ENCODE assay signal across 7 cellular contexts in genomic region chr17:17836818-17837379, GRCh38. TPM values are rescaled to one million over a fixed set of nuclear protein-coding genes. Genes with fewer than 3 reads are reported as not detected.
A peak's percentile ranks its signal among the peaks of the same experiment; 100 is the strongest.
DNase-seq lines count a peak whose midpoint lies in the region; ATAC-seq and TF ChIP-seq lines count a peak whose summit lies in the region.

Gene SREBF1, minus strand, starts transcription at chr17:17836986. Its CDS starts 169 bp downstream, at chr17:17836817.

- peaks cover 69% of the 10 kb centered on the region for H3K4me1 Mint-ChIP-seq in activated CD8-positive, alpha-beta T cell treated with anti-CD3 and anti-CD28 coated beads for 36 hours (ENCODE audit: low read depth)
- peaks cover 68% of the 10 kb centered on the region for H3K4me1 Mint-ChIP-seq in stimulated activated effector memory CD8-positive, alpha-beta T cell treated with anti-CD3 and anti-CD28 coated beads, Interleukin-12 subunit alpha, Interleukin-12 subunit beta, amount 100 ng/mL, for 72 hours

- peak; percentile 54 for ATAC-seq in activated CD8-positive, alpha-beta T cell treated with anti-CD3 and anti-CD28 coated beads for 36 hours
- ATAC-seq in stimulated activated effector memory CD8-positive, alpha-beta T cell treated with anti-CD3 and anti-CD28 coated beads, Interleukin-12 subunit alpha, Interleukin-12 subunit beta, amount 100 ng/mL, for 72 hours = peak; percentile 56

- POLR2A ChIA-PET in activated CD8-positive, alpha-beta T cell treated with anti-CD3 and anti-CD28 coated beads for 36 hours (lab: Charles Lee) = interaction anchor here (0.6 to 22.2 kb wide), 11 partner anchors 12 to 155 kb away, joined by 3 to 617 read pairs (median 4); no protein-coding TSS in a partner anchor

- DNase-seq in GM12865 (ENCODE audit: low read depth) (peak; percentile 80), H4 (ENCODE audit: low spot score) (no peak), MG63 (peak; percentile 48)
- peak; percentile 86 for DNase-seq in activated CD8-positive, alpha-beta T cell treated with anti-CD3 and anti-CD28 coated beads for 36 hours
- peak; percentile 57 to 85 for DNase-seq in stimulated activated effector memory CD8-positive, alpha-beta T cell treated with anti-CD3 and anti-CD28 coated beads, Interleukin-12 subunit alpha, Interleukin-12 subunit beta, amount 100 ng/mL, for 72 hours (ENCODE audit: low spot score in 2 of 2)

- intact Hi-C loops in activated CD8-positive, alpha-beta T cell treated with anti-CD3 and anti-CD28 coated beads for 36 hours (cut with micrococcal nuclease) = no loop called here

- H3K27me3 Mint-ChIP-seq in activated CD8-positive, alpha-beta T cell treated with anti-CD3 and anti-CD28 coated beads for 36 hours = no peaks in the 10 kb centered on the region

- H3K4me3 ChIP-seq in GM12865 (ENCODE audit: low read depth, low read length) (peak within 1 kb of the TSS; percentile 80), MG63 (peak within 1 kb of the TSS; percentile 86), endocrine pancreas (ENCODE audit: control insufficient read depth, insufficient read depth, low read length) (peak within 1 kb of the TSS; percentile 10), mesodermal cell (ENCODE audit: extremely low read depth, insufficient read depth, low read length, poor library complexity, severe bottlenecking) (peak within 1 kb of the TSS; percentile 76)

- no peaks in the 10 kb centered on the region for H3K4me1 ChIP-seq in endocrine pancreas (ENCODE audit: control insufficient read depth, insufficient read depth, low read length)
- H3K4me1 ChIP-seq in mesodermal cell (ENCODE audit: control insufficient read depth, insufficient read depth, low read length, poor library complexity, severe bottlenecking) = peaks cover 44% of the 10 kb centered on the region

- H3K27ac ChIP-seq in mesodermal cell (ENCODE audit: low read depth, low read length, severe bottlenecking) = peak within 1 kb of the TSS; percentile 95

- no peaks in the 10 kb centered on the region for H3K9me3 ChIP-seq in MG63
- H3K9me3 ChIP-seq in endocrine pancreas (ENCODE audit: control insufficient read depth, low read length) = no peaks in the 10 kb centered on the region
- H3K9me3 ChIP-seq in mesodermal cell (ENCODE audit: control insufficient read depth, low read length) = no peaks in the 10 kb centered on the region

- H3K9ac ChIP-seq in endocrine pancreas (ENCODE audit: control insufficient read depth, insufficient read depth, low read length) = peak within 1 kb of the TSS; percentile 98

- CTCF ChIA-PET in activated CD8-positive, alpha-beta T cell treated with anti-CD3 and anti-CD28 coated beads for 36 hours (lab: Charles Lee) = interaction anchor here (1.2 to 7.0 kb wide), 9 partner anchors 9 to 25 kb away, joined by 3 to 49 read pairs (median 7); no protein-coding TSS in a partner anchor

- no peaks in the 10 kb centered on the region for H3K9me3 Mint-ChIP-seq in activated CD8-positive, alpha-beta T cell treated with anti-CD3 and anti-CD28 coated beads for 36 hours
- H3K9me3 Mint-ChIP-seq in stimulated activated effector memory CD8-positive, alpha-beta T cell treated with anti-CD3 and anti-CD28 coated beads, Interleukin-12 subunit alpha, Interleukin-12 subunit beta, amount 100 ng/mL, for 72 hours = no peaks in the 10 kb centered on the region

- H3K27ac Mint-ChIP-seq in activated CD8-positive, alpha-beta T cell treated with anti-CD3 and anti-CD28 coated beads for 36 hours = peak within 1 kb of the TSS; percentile 96
- H3K27ac Mint-ChIP-seq in stimulated activated effector memory CD8-positive, alpha-beta T cell treated with anti-CD3 and anti-CD28 coated beads, Interleukin-12 subunit alpha, Interleukin-12 subunit beta, amount 100 ng/mL, for 72 hours = peak within 1 kb of the TSS; percentile 95

- no peak for TF ChIP-seq CTCF in GM12865 (IDR thresholded peaks at IDR 0.05; ENCODE audit: insufficient read depth, low read depth, low read length, missing control alignments)
- no peak for TF ChIP-seq CTCF in activated CD8-positive, alpha-beta T cell treated with anti-CD3 and anti-CD28 coated beads for 36 hours (IDR thresholded peaks at IDR 0.05)

- H3K27me3 ChIP-seq in MG63 (no peaks in the 10 kb centered on the region), endocrine pancreas (ENCODE audit: control insufficient read depth, insufficient read depth, low read length) (no peaks in the 10 kb centered on the region)

- peaks cover 34% of the 10 kb centered on the region for H3K36me3 Mint-ChIP-seq in activated CD8-positive, alpha-beta T cell treated with anti-CD3 and anti-CD28 coated beads for 36 hours (ENCODE audit: low read depth)
- H3K36me3 Mint-ChIP-seq in stimulated activated effector memory CD8-positive, alpha-beta T cell treated with anti-CD3 and anti-CD28 coated beads, Interleukin-12 subunit alpha, Interleukin-12 subunit beta, amount 100 ng/mL, for 72 hours = peaks cover 39% of the 10 kb centered on the region

- H3K4me3 Mint-ChIP-seq in activated CD8-positive, alpha-beta T cell treated with anti-CD3 and anti-CD28 coated beads for 36 hours = peak within 1 kb of the TSS; percentile 92
- peak within 1 kb of the TSS; percentile 84 for H3K4me3 Mint-ChIP-seq in stimulated activated effector memory CD8-positive, alpha-beta T cell treated with anti-CD3 and anti-CD28 coated beads, Interleukin-12 subunit alpha, Interleukin-12 subunit beta, amount 100 ng/mL, for 72 hours

- H3K36me3 ChIP-seq in MG63 = peaks cover 20% of the 10 kb centered on the region
- H3K36me3 ChIP-seq in endocrine pancreas (ENCODE audit: control insufficient read depth, insufficient read depth, low read length) = no peaks in the 10 kb centered on the region
- H3K36me3 ChIP-seq in mesodermal cell (ENCODE audit: control insufficient read depth, insufficient read depth, low read length) = peaks cover 16% of the 10 kb centered on the region

- 1 to 2% methylated on average over 32 to 49 of the region's 52 CpGs for WGBS in mesodermal cell (ENCODE audit: insufficient coverage in 2 of 2), 2 experiments

RNA-seq across cellular contexts. Expression of gene SREBF1, which starts in this region (rescaled TPM):
- 63.9 and 65.8 TPM in 2 replicates for total RNA-seq in H4 (2014; rRNA removed; shearing (Covaris generic))
- 36.0 and 59.3 TPM in 2 replicates for total RNA-seq in MG63 (2014; rRNA removed; shearing (Covaris generic); ENCODE audit: low replicate concordance)
- total RNA-seq in activated CD8-positive, alpha-beta T cell treated with anti-CD3 and anti-CD28 coated beads for 36 hours = 100 to 1,000 TPM; 103 to 116 TPM
- 51.2 TPM for polyA plus RNA-seq in mesodermal cell (2013, experiment 1 of 2)
- 44.7 TPM for polyA plus RNA-seq in mesodermal cell (2013, experiment 2 of 2)

Comparison
In these comparisons a context has a peak if more than half of its experiments do, and no peak if none do; other contexts are left out.
1. H3K4me3 ChIP-seq: peak in every context shown above with its lines; median percentile 86 in MG63; 80 in GM12865; 76 in mesodermal cell; 10 in endocrine pancreas.